2 cellular contexts compared by ENCODE assay signal in the genomic region with DNA sequence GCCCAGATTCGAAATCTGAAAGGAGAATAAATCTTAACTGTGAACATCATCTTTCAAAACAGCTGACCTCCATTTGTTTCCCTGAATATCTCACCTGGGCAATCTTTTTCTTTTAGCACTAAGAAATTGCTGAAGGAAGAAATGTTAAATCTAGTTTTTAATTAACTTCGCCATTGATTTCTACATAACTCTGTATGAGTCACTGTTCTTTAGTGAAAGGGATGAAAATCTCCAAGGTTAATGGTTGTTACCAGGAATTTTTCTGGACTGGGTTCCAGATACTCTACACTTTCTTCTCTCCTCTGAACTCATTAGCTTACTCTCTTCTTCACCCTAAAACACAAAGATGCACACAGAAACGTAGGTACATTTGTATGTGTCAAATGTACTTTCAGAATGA.
TF ChIP-seq lines count a peak whose summit lies in the region.

No MANE protein-coding gene starts in this region.

TF ChIP-seq in liver, 16 proteins besides CTCF, POLR2A, EP300 and RAD21 (continued from another document):
- TF ChIP-seq, protein P1, sequence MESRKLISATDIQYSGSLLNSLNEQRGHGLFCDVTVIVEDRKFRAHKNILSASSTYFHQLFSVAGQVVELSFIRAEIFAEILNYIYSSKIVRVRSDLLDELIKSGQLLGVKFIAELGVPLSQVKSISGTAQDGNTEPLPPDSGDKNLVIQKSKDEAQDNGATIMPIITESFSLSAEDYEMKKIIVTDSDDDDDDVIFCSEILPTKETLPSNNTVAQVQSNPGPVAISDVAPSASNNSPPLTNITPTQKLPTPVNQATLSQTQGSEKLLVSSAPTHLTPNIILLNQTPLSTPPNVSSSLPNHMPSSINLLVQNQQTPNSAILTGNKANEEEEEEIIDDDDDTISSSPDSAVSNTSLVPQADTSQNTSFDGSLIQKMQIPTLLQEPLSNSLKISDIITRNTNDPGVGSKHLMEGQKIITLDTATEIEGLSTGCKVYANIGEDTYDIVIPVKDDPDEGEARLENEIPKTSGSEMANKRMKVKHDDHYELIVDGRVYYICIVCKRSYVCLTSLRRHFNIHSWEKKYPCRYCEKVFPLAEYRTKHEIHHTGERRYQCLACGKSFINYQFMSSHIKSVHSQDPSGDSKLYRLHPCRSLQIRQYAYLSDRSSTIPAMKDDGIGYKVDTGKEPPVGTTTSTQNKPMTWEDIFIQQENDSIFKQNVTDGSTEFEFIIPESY (IDR thresholded peaks at IDR 0.05): no peak
- peak; percentile 16 to 17 for TF ChIP-seq JUND (IDR thresholded peaks at IDR 0.05)

TF ChIP-seq in HepG2, 621 proteins besides CTCF, POLR2A, EP300 and RAD21 (continued from another document):
- TF ChIP-seq, protein P2, sequence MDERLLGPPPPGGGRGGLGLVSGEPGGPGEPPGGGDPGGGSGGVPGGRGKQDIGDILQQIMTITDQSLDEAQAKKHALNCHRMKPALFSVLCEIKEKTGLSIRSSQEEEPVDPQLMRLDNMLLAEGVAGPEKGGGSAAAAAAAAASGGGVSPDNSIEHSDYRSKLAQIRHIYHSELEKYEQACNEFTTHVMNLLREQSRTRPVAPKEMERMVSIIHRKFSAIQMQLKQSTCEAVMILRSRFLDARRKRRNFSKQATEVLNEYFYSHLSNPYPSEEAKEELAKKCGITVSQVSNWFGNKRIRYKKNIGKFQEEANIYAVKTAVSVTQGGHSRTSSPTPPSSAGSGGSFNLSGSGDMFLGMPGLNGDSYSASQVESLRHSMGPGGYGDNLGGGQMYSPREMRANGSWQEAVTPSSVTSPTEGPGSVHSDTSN (CRISPR knock-in tag; IDR thresholded peaks at IDR 0.05): no peak
- TF ChIP-seq CEBPG (CRISPR knock-in tag; IDR thresholded peaks at IDR 0.05): no peak
